In genomic region chr4:165502919-165503907, GRCh38 we compare ENCODE assay signal across 10 cellular contexts.
A peak's percentile ranks its signal among the peaks of the same experiment; 100 is the strongest.
DNase-seq lines count a peak whose midpoint lies in the region; ATAC-seq and TF ChIP-seq lines count a peak whose summit lies in the region.
"Had no signal": no experiment of that assay in that cellular context is flagged by ENCODE, and none has a peak within 500 bp of the region (broad histone marks: within the 10 kb centered on the region; RNA-seq: fewer than 3 reads in every experiment).

No MANE protein-coding gene starts in this region.

- no peak for TF ChIP-seq CTCF in mammary epithelial cell (conservative IDR thresholded peaks at IDR 0.05 in 1 of 2, IDR thresholded peaks at IDR 0.05 in 1 of 2; ENCODE audit: extremely low read depth in 1 of 2, insufficient read depth in 1 of 2, low read depth in 1 of 2, low read length in 2 of 2)

- in situ Hi-C loops in mammary epithelial cell (cut with MboI; ENCODE audit: low sequenced_read_pairs in 2 of 2) = no loop called here

- H3K9me3 ChIP-seq in mammary epithelial cell (replicated peaks; ENCODE audit: insufficient read depth, low read length) = no peaks in the 10 kb centered on the region

- H2AFZ ChIP-seq in mammary epithelial cell (ENCODE audit: low read depth, low read length) = no peak overlapping the region

- H3K27ac ChIP-seq in mammary epithelial cell (ENCODE audit: insufficient read depth, low read depth, low read length) = no peak overlapping the region
- H3K27ac ChIP-seq: cardiac muscle cell had no signal

- H3K9ac ChIP-seq in mammary epithelial cell (ENCODE audit: insufficient read depth, low read length) = no peak overlapping the region

- H3K4me1 ChIP-seq in mammary epithelial cell (ENCODE audit: insufficient read depth, low read length) = no peaks in the 10 kb centered on the region

- no peak overlapping the region for H3K4me2 ChIP-seq in mammary epithelial cell (ENCODE audit: insufficient read depth, low read depth, low read length)

- dilution Hi-C loops in mammary epithelial cell (cut with HindIII; ENCODE audit: low sequenced_read_pairs) = no loop called here

- WGBS in mammary epithelial cell (ENCODE audit: low coverage, missing lambda C conversion rate) = 96% methylated on average over 7 of the region's 7 CpGs

- H3K4me3 ChIP-seq in mammary epithelial cell (replicated peaks in 1 of 3; ENCODE audit: insufficient read depth in 1 of 3, low read depth in 2 of 3, low read length in 3 of 3) = no peak overlapping the region
- H3K4me3 ChIP-seq: cardiac muscle cell had no signal

- no peaks in the 10 kb centered on the region for H3K79me2 ChIP-seq in mammary epithelial cell (ENCODE audit: insufficient read depth, low read length)

- no peaks in the 10 kb centered on the region for H4K20me1 ChIP-seq in mammary epithelial cell (ENCODE audit: insufficient read depth, low read length)

- CTCF ChIA-PET in mammary epithelial cell (lab: Charles Lee; ENCODE audit: low non-redundant PET) = interaction anchor here (0.7 kb wide), 1 partner anchor 10 kb away, joined by 8 read pairs; no protein-coding TSS in a partner anchor

- ATAC-seq in GM19351 (IDR thresholded peaks at IDR 0.05; ENCODE audit: unreplicated experiment) (peak; percentile 63), HG03520 (IDR thresholded peaks at IDR 0.05; ENCODE audit: unreplicated experiment) (peak; percentile 66)
- ATAC-seq: SK-N-SH treated with all-trans-retinoic acid at 6 μM for 48 hours had no signal

- H3K27me3 ChIP-seq in mammary epithelial cell (ENCODE audit: insufficient read depth, low read length) = no peaks in the 10 kb centered on the region
- H3K27me3 ChIP-seq: cardiac muscle cell had no signal

- no TSS peak for BruUV-seq in mammary epithelial cell (replicated peaks; lab: Mats Ljungman, UMichigan)

- no peaks in the 10 kb centered on the region for H3K36me3 ChIP-seq in mammary epithelial cell (ENCODE audit: insufficient read depth, low read length)
- H3K36me3 ChIP-seq: cardiac muscle cell had no signal

- intact Hi-C loops in mammary epithelial cell (cut with micrococcal nuclease) = no loop called here

- DNase-seq in mammary epithelial cell = peak; percentile 60
- DNase-seq in renal cortical epithelial cell (ENCODE audit: low read depth) = peak; percentile 57
- no peak for DNase-seq in mesenteric fat pad (ENCODE audit: low spot score)
- DNase-seq in anterior cingulate cortex (lab: John Stamatoyannopoulos, UW) = no peak
- no peak for DNase-seq in stimulated activated naive CD4-positive, alpha-beta T cell treated with Interleukin-2 at 50 U/mL for 16 hours (lab: John Stamatoyannopoulos, UW)
- DNase-seq in globus pallidus (ENCODE audit: low spot score) = no peak

Comparison
In these comparisons a context has a peak if more than half of its experiments do, and no peak if none do; other contexts are left out.
1. DNase-seq: peak in mammary epithelial cell (single experiment) and renal cortical epithelial cell (single experiment); none in mesenteric fat pad (single experiment), anterior cingulate cortex (0 of 58), stimulated activated naive CD4-positive, alpha-beta T cell treated with Interleukin-2 at 50 U/mL for 16 hours (single experiment) and globus pallidus (single experiment).